1 cellular context compared by ENCODE assay signal in the genomic region with DNA sequence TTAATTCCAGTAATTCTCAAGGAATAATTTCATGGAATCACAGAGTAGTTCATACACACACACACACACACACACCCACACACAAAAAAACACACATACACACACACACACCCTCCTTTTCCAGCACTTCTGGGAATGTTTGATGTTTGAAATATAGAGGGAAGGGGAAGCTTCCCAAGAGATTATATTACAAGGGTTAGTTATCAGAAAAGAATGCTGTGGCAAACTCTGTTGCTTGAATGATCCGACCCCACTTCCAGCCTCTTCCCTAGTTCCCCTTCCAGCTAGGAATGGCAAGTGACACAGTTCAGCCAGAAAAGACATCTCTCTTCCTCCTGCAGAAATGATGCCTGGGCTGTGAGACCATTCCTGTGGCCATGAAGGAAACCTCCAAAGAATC.
TF ChIP-seq lines count a peak whose summit lies in the region.

No MANE protein-coding gene starts in this region.

TF ChIP-seq in GM23338, 12 proteins besides CTCF, POLR2A, EP300 and RAD21 (continued from another document):
- TF ChIP-seq, protein P1, sequence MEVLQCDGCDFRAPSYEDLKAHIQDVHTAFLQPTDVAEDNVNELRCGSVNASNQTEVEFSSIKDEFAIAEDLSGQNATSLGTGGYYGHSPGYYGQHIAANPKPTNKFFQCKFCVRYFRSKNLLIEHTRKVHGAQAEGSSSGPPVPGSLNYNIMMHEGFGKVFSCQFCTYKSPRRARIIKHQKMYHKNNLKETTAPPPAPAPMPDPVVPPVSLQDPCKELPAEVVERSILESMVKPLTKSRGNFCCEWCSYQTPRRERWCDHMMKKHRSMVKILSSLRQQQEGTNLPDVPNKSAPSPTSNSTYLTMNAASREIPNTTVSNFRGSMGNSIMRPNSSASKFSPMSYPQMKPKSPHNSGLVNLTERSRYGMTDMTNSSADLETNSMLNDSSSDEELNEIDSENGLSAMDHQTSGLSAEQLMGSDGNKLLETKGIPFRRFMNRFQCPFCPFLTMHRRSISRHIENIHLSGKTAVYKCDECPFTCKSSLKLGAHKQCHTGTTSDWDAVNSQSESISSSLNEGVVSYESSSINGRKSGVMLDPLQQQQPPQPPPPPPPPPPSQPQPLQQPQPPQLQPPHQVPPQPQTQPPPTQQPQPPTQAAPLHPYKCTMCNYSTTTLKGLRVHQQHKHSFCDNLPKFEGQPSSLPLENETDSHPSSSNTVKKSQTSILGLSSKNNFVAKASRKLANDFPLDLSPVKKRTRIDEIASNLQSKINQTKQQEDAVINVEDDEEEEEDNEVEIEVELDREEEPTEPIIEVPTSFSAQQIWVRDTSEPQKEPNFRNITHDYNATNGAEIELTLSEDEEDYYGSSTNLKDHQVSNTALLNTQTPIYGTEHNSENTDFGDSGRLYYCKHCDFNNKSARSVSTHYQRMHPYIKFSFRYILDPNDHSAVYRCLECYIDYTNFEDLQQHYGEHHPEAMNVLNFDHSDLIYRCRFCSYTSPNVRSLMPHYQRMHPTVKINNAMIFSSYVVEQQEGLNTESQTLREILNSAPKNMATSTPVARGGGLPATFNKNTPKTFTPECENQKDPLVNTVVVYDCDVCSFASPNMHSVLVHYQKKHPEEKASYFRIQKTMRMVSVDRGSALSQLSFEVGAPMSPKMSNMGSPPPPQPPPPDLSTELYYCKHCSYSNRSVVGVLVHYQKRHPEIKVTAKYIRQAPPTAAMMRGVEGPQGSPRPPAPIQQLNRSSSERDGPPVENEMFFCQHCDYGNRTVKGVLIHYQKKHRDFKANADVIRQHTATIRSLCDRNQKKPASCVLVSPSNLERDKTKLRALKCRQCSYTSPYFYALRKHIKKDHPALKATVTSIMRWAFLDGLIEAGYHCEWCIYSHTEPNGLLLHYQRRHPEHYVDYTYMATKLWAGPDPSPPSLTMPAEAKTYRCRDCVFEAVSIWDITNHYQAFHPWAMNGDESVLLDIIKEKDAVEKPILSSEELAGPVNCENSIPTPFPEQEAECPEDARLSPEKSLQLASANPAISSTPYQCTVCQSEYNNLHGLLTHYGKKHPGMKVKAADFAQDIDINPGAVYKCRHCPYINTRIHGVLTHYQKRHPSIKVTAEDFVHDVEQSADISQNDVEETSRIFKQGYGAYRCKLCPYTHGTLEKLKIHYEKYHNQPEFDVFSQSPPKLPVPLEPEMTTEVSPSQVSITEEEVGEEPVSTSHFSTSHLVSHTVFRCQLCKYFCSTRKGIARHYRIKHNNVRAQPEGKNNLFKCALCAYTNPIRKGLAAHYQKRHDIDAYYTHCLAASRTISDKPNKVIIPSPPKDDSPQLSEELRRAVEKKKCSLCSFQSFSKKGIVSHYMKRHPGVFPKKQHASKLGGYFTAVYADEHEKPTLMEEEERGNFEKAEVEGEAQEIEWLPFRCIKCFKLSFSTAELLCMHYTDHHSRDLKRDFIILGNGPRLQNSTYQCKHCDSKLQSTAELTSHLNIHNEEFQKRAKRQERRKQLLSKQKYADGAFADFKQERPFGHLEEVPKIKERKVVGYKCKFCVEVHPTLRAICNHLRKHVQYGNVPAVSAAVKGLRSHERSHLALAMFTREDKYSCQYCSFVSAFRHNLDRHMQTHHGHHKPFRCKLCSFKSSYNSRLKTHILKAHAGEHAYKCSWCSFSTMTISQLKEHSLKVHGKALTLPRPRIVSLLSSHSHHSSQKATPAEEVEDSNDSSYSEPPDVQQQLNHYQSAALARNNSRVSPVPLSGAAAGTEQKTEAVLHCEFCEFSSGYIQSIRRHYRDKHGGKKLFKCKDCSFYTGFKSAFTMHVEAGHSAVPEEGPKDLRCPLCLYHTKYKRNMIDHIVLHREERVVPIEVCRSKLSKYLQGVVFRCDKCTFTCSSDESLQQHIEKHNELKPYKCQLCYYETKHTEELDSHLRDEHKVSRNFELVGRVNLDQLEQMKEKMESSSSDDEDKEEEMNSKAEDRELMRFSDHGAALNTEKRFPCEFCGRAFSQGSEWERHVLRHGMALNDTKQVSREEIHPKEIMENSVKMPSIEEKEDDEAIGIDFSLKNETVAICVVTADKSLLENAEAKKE (CRISPR knock-in tag; IDR thresholded peaks at IDR 0.05) = no peak
- TF ChIP-seq JUNB (IDR thresholded peaks at IDR 0.05; ENCODE audit: unreplicated experiment) (no peak), EZH2 (IDR thresholded peaks at IDR 0.05; ENCODE audit: low read depth, unreplicated experiment) (no peak), CREB1 (CRISPR knock-in tag; IDR thresholded peaks at IDR 0.05; ENCODE audit: low read depth) (no peak), POLR2AphosphoS5 (IDR thresholded peaks at IDR 0.05; ENCODE audit: low read depth) (no peak), EZH2phosphoT487 (IDR thresholded peaks at IDR 0.05; ENCODE audit: unreplicated experiment) (no peak), ZNF331 (CRISPR knock-in tag; IDR thresholded peaks at IDR 0.05; ENCODE audit: low read depth) (no peak), ZNF114 (CRISPR knock-in tag; IDR thresholded peaks at IDR 0.05) (no peak), NANOG (IDR thresholded peaks at IDR 0.05; ENCODE audit: borderline replicate concordance) (no peak)
